24 cellular contexts compared by ENCODE assay signal in genomic region chr17:81877569-81877968, GRCh38. TPM values are rescaled to one million over a fixed set of nuclear protein-coding genes. Genes with fewer than 3 reads are reported as not detected.
"Had no signal": no experiment of that assay in that cellular context is flagged by ENCODE, and none has a peak within 500 bp of the region (broad histone marks: within the 10 kb centered on the region; RNA-seq: fewer than 3 reads in every experiment).

No MANE protein-coding gene starts in this region.

- DNase-seq: activated CD4-positive, alpha-beta memory T cell treated with anti-CD3 and anti-CD28 coated beads for 36 hours; activated CD4-positive, alpha-beta T cell treated with anti-CD3 and anti-CD28 coated beads for 48 hours; activated CD4-positive, CD25-positive, alpha-beta regulatory T cell treated with anti-CD3 and anti-CD28 coated beads, Interleukin-2, amount 50 U/mL, for 72 hours; activated CD8-positive, alpha-beta memory T cell treated with anti-CD3 and anti-CD28 coated beads for 24 hours; activated gamma-delta T cell treated with Interleukin-2 at 50 U/mL for 16 hours; activated T-cell treated with anti-CD3 and anti-CD28 coated beads, Interleukin-2, amount 50 U/mL, for 72 hours; amniotic stem cell; body of pancreas; central memory CD4-positive, alpha-beta T cell; Karpas-422; NCI-H1048; NCI-H1930; NCI-H2171; NCI-H2227 treated with DMSO at 0.1 percent for 48 hours; NCI-H526; NCI-H82; T-cell had no signal

- H3K9me3 ChIP-seq: ascending aorta, body of pancreas had no signal

- H3K27ac ChIP-seq: ascending aorta, body of pancreas, SK-N-MC had no signal

- ATAC-seq: activated T-cell treated with anti-CD3 and anti-CD28 coated beads, Interleukin-2, amount 50 U/mL, for 72 hours; body of pancreas; Right ventricle myocardium inferior; T-cell; WTC11 had no signal

- H3K4me3 ChIP-seq: ascending aorta, body of pancreas, SK-N-MC had no signal

- FAIRE-seq: bronchial epithelial cell had no signal

- H3K27me3 Mint-ChIP-seq: activated CD4-positive, alpha-beta memory T cell treated with anti-CD3 and anti-CD28 coated beads for 36 hours; activated naive CD4-positive, alpha-beta T cell treated with anti-CD3 and anti-CD28 coated beads, Interleukin-2, amount 50 U/mL, for 24 hours; T-cell had no signal

- H3K27ac Mint-ChIP-seq: activated CD4-positive, alpha-beta memory T cell treated with anti-CD3 and anti-CD28 coated beads for 36 hours; activated naive CD4-positive, alpha-beta T cell treated with anti-CD3 and anti-CD28 coated beads, Interleukin-2, amount 50 U/mL, for 24 hours; activated T-helper 2 cell treated with anti-CD3 and anti-CD28 coated beads, Interferon-gamma antibody, Interleukin-2, Interleukin-4, amounts not matched to agents 10 μg/mL and 5 μg/mL and 100 μg/mL, durations not matched to agents 14 hours and 24 hours and 36 hours; T-cell; WTC11 had no signal

- H3K9me3 Mint-ChIP-seq: activated CD4-positive, alpha-beta memory T cell treated with anti-CD3 and anti-CD28 coated beads for 36 hours; activated naive CD4-positive, alpha-beta T cell treated with anti-CD3 and anti-CD28 coated beads, Interleukin-2, amount 50 U/mL, for 24 hours; activated T-cell treated with anti-CD3 and anti-CD28 coated beads, Interleukin-2, amount 50 U/mL, for 72 hours; activated T-helper 2 cell treated with anti-CD3 and anti-CD28 coated beads, Interferon-gamma antibody, Interleukin-2, Interleukin-4, amounts not matched to agents 10 μg/mL and 5 μg/mL and 100 μg/mL, durations not matched to agents 14 hours and 24 hours and 36 hours; T-cell; WTC11 had no signal

- H3K4me3 Mint-ChIP-seq: activated CD4-positive, alpha-beta memory T cell treated with anti-CD3 and anti-CD28 coated beads for 36 hours; activated naive CD4-positive, alpha-beta T cell treated with anti-CD3 and anti-CD28 coated beads, Interleukin-2, amount 50 U/mL, for 24 hours; activated T-cell treated with anti-CD3 and anti-CD28 coated beads, Interleukin-2, amount 50 U/mL, for 72 hours; T-cell; WTC11 had no signal

- H3K27me3 ChIP-seq: ascending aorta, body of pancreas had no signal

- H3K4me1 Mint-ChIP-seq: WTC11 had no signal

RNA-seq across cellular contexts. Expression of gene NPB, which starts 24.5 kb away (rescaled TPM):
- total RNA-seq: activated CD4-positive, alpha-beta memory T cell treated with anti-CD3 and anti-CD28 coated beads for 36 hours had no signal
